ENCODE assay signal across 9 cellular contexts in genomic region chr5:60522299-60522915, GRCh38.
DNase-seq lines count a peak whose midpoint lies in the region; ATAC-seq and TF ChIP-seq lines count a peak whose summit lies in the region.
"Had no signal": no experiment of that assay in that cellular context is flagged by ENCODE, and none has a peak within 500 bp of the region (broad histone marks: within the 10 kb centered on the region; RNA-seq: fewer than 3 reads in every experiment).

No MANE protein-coding gene starts in this region.

- CTCF ChIA-PET in GM10248 (lab: Yijun Ruan, JAX) = interaction anchor here (1.0 to 2.2 kb wide), 13 partner anchors 9 to 147 kb away, joined by 3 to 7 read pairs (median 5); no protein-coding TSS in a partner anchor

- no peaks in the 10 kb centered on the region for H3K9me3 Mint-ChIP-seq in nephron progenitor cell

- H3K4me1 Mint-ChIP-seq in nephron progenitor cell = peaks cover 6% of the 10 kb centered on the region

- H3K4me1 ChIP-seq in ovary (ENCODE audit: insufficient read depth) = peaks cover 3% of the 10 kb centered on the region

- no peaks in the 10 kb centered on the region for H3K27me3 Mint-ChIP-seq in nephron progenitor cell (ENCODE audit: low read depth, poor library complexity)

- TF ChIP-seq POLR2A in ovary (IDR thresholded peaks at IDR 0.05) = no peak

- POLR2A ChIA-PET in GM10248 (lab: Yijun Ruan, JAX) = interaction anchor here (1.0 kb wide), 2 partner anchors 13 to 18 kb away, joined by 5 read pairs; no protein-coding TSS in a partner anchor

- H3K27ac ChIP-seq in ovary = no peak overlapping the region

- WGBS in ovary, 3 donors = 87 to 95% (median 93%) methylated on average over 4 of the region's 4 CpGs

- no peak for TF ChIP-seq CTCF in GM10248 (IDR thresholded peaks at IDR 0.05; ENCODE audit: control extremely low read depth, extremely low read depth, low read depth, missing control alignments)
- no peak for TF ChIP-seq CTCF in fibroblast of mammary gland (conservative IDR thresholded peaks at IDR 0.05; ENCODE audit: control insufficient read depth, insufficient read depth, low read depth, low read length)
- TF ChIP-seq CTCF in ovary (IDR thresholded peaks at IDR 0.05) = no peak
- TF ChIP-seq CTCF in nephron progenitor cell (IDR thresholded peaks at IDR 0.05) = no peak

- no peaks in the 10 kb centered on the region for H3K27me3 ChIP-seq in ovary

- peak; percentile 84 for ATAC-seq in GM21360 (IDR thresholded peaks at IDR 0.05; ENCODE audit: unreplicated experiment)
- peak; percentile 75 for ATAC-seq in HG03354 (IDR thresholded peaks at IDR 0.05; ENCODE audit: poor library complexity, severe bottlenecking, unreplicated experiment)

- H3K36me3 ChIP-seq in ovary = no peaks in the 10 kb centered on the region

- peak; percentile 73 for DNase-seq in GM10248 (ENCODE audit: extremely low spot score)
- peak; percentile 24 for DNase-seq in fibroblast of mammary gland (ENCODE audit: low read depth)
- DNase-seq in ovary = no peak
- DNase-seq in nephron progenitor cell = no peak
- no peak for DNase-seq in DMS114 treated with DMSO at 0.1 percent for 48 hours (lab: John Stamatoyannopoulos, UW; ENCODE audit: unreplicated experiment)
- no peak for DNase-seq in central memory CD4-positive, alpha-beta T cell
- DNase-seq: activated gamma-delta T cell had no signal

- no peak overlapping the region for H3K4me3 ChIP-seq in fibroblast of mammary gland (ENCODE audit: control insufficient read depth, low read depth, low read length)
- H3K4me3 ChIP-seq in ovary = no peak overlapping the region

- intact Hi-C loops in ovary (cut with DNase I) = no loop called here

- no peak overlapping the region for H3K27ac Mint-ChIP-seq in nephron progenitor cell

- H3K4me3 Mint-ChIP-seq in nephron progenitor cell = no peak overlapping the region

- H3K36me3 Mint-ChIP-seq in nephron progenitor cell (ENCODE audit: low read depth) = no peaks in the 10 kb centered on the region

- no peak for TF ChIP-seq EP300 in ovary (IDR thresholded peaks at IDR 0.05)

- no peaks in the 10 kb centered on the region for H3K9me3 ChIP-seq in ovary

Comparison
In these comparisons a context has a peak if more than half of its experiments do, and no peak if none do; other contexts are left out.
1. DNase-seq: peak in GM10248 (single experiment) and fibroblast of mammary gland (single experiment); none in ovary (0 of 5), nephron progenitor cell (single experiment), DMS114 treated with DMSO at 0.1 percent for 48 hours (single experiment) and central memory CD4-positive, alpha-beta T cell (single experiment).